Comparison of ENCODE assay signal across 1 cellular context in the genomic region with DNA sequence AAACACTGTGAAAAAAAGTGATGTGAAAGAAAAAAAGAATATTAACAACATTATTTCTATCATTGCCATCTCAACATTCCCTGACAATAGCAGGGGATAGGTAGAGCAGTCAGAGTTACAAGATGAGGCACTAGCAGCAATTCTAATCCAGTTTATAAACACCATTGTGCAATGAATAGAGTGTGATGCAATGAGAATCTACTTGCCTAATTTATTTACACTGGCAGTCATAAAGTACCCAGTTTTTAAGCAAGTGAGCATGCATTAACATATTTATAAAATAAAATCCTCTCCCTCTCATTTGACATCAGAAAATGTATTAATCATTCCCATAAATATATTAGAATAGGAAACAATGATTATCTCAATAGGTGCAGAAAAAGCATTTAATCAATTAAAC.
TF ChIP-seq lines count a peak whose summit lies in the region.

No MANE protein-coding gene starts in this region.

TF ChIP-seq in liver, 16 proteins besides CTCF, POLR2A, EP300 and RAD21 (continued from another document):
- TF ChIP-seq, protein P1, sequence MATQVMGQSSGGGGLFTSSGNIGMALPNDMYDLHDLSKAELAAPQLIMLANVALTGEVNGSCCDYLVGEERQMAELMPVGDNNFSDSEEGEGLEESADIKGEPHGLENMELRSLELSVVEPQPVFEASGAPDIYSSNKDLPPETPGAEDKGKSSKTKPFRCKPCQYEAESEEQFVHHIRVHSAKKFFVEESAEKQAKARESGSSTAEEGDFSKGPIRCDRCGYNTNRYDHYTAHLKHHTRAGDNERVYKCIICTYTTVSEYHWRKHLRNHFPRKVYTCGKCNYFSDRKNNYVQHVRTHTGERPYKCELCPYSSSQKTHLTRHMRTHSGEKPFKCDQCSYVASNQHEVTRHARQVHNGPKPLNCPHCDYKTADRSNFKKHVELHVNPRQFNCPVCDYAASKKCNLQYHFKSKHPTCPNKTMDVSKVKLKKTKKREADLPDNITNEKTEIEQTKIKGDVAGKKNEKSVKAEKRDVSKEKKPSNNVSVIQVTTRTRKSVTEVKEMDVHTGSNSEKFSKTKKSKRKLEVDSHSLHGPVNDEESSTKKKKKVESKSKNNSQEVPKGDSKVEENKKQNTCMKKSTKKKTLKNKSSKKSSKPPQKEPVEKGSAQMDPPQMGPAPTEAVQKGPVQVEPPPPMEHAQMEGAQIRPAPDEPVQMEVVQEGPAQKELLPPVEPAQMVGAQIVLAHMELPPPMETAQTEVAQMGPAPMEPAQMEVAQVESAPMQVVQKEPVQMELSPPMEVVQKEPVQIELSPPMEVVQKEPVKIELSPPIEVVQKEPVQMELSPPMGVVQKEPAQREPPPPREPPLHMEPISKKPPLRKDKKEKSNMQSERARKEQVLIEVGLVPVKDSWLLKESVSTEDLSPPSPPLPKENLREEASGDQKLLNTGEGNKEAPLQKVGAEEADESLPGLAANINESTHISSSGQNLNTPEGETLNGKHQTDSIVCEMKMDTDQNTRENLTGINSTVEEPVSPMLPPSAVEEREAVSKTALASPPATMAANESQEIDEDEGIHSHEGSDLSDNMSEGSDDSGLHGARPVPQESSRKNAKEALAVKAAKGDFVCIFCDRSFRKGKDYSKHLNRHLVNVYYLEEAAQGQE (IDR thresholded peaks at IDR 0.05), result peak; percentile 81
- TF ChIP-seq RXRA (IDR thresholded peaks at IDR 0.05), result peak; percentile 68 to 85
- TF ChIP-seq, protein P2, sequence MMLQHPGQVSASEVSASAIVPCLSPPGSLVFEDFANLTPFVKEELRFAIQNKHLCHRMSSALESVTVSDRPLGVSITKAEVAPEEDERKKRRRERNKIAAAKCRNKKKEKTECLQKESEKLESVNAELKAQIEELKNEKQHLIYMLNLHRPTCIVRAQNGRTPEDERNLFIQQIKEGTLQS (IDR thresholded peaks at IDR 0.05), result peak; percentile 63
- TF ChIP-seq YY1 (IDR thresholded peaks at IDR 0.05), result peak; percentile 82
- no peak for TF ChIP-seq HNF4G (IDR thresholded peaks at IDR 0.05)
- no peak for TF ChIP-seq TAF1 (conservative IDR thresholded peaks at IDR 0.05)
